12 cellular contexts compared by ENCODE assay signal in the genomic region with DNA sequence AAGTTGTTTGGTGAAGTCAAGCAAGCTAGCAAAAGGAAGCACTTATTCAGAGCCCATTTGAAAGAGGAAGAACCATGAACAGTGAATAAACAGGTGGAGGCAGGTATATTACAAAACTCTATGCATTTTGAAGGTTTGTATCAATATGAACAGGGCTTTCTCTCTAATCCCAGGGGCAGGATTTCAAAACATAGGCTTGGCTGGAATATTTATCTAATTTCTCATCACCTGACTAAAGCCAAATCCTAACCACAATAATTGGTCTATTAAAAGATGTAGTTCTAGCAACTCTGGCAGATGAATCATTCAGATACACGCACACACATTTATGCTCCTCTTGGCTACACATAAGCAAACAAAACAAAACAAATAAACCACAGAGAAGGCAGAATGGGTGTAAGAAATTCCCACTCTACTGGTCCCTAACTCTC.
DNase-seq lines count a peak whose midpoint lies in the region; ATAC-seq, FAIRE-seq and TF ChIP-seq lines count a peak whose summit lies in the region.
"Had no signal": no experiment of that assay in that cellular context is flagged by ENCODE, and none has a peak within 500 bp of the region (broad histone marks: within the 10 kb centered on the region; RNA-seq: fewer than 3 reads in every experiment).

No MANE protein-coding gene starts in this region.

- DNase-seq in H54 (ENCODE audit: insufficient read length, low spot score) = peak; percentile 31
- no peak for DNase-seq in RWPE2 (ENCODE audit: low spot score)
- DNase-seq in suprapubic skin (ENCODE audit: low spot score in 2 of 2) = no peak
- no peak for DNase-seq in adrenal gland
- DNase-seq in CD8-positive, alpha-beta memory T cell = no peak
- DNase-seq in progenitor cell of endocrine pancreas (ENCODE audit: low spot score, unreplicated experiment) = no peak
- DNase-seq: activated effector memory CD4-positive, alpha-beta T cell treated with Interleukin-2 at 50 U/mL for 16 hours; KG1; NK-92 treated with Interleukin-12 subunit alpha and Interleukin-12 subunit beta, amount 100 ng/mL, for 24 hours; retina had no signal

- no peaks in the 10 kb centered on the region for H3K36me3 ChIP-seq in RWPE2 (ENCODE audit: low read depth)
- H3K36me3 ChIP-seq in suprapubic skin = no peaks in the 10 kb centered on the region
- no peaks in the 10 kb centered on the region for H3K36me3 ChIP-seq in adrenal gland (replicated peaks in 1 of 2)
- H3K36me3 ChIP-seq in CD8-positive, alpha-beta memory T cell (ENCODE audit: insufficient read depth, low read length) = no peaks in the 10 kb centered on the region

- TF ChIP-seq POLR2A in H54 (IDR thresholded peaks at IDR 0.05; ENCODE audit: low read depth, low read length) (no peak), suprapubic skin (IDR thresholded peaks at IDR 0.05) (no peak), adrenal gland (IDR thresholded peaks at IDR 0.05) (no peak)

- FAIRE-seq in H54 (lab: Jason Lieb, UNC) = peak; percentile 92
- FAIRE-seq: endometrium had no signal

- WGBS in suprapubic skin = 21% methylated on average over 1 of the region's 1 CpG
- WGBS in adrenal gland, 4 donors = 70 to 89% (median 77%) methylated on average over 1 of the region's 1 CpG

- no peaks in the 10 kb centered on the region for H3K36me3 Mint-ChIP-seq in CD8-positive, alpha-beta memory T cell
- H3K36me3 Mint-ChIP-seq in progenitor cell of endocrine pancreas (ENCODE audit: insufficient read depth) = no peaks in the 10 kb centered on the region

- no peaks in the 10 kb centered on the region for H3K27me3 ChIP-seq in RWPE2 (ENCODE audit: insufficient read depth, poor library complexity, severe bottlenecking)
- H3K27me3 ChIP-seq in suprapubic skin = no peaks in the 10 kb centered on the region
- H3K27me3 ChIP-seq in adrenal gland = no peaks in the 10 kb centered on the region
- no peaks in the 10 kb centered on the region for H3K27me3 ChIP-seq in CD8-positive, alpha-beta memory T cell (ENCODE audit: insufficient read depth, low read length, poor library complexity, severe bottlenecking)

- H3K27ac Mint-ChIP-seq in CD8-positive, alpha-beta memory T cell = no peak overlapping the region
- no peak overlapping the region for H3K27ac Mint-ChIP-seq in progenitor cell of endocrine pancreas

- TF ChIP-seq EP300 in suprapubic skin (IDR thresholded peaks at IDR 0.05) = no peak

- H3K9me3 ChIP-seq in RWPE2 (ENCODE audit: severe bottlenecking) = no peaks in the 10 kb centered on the region
- no peaks in the 10 kb centered on the region for H3K9me3 ChIP-seq in suprapubic skin
- H3K9me3 ChIP-seq in adrenal gland (replicated peaks in 1 of 3) = no peaks in the 10 kb centered on the region
- H3K9me3 ChIP-seq in CD8-positive, alpha-beta memory T cell (ENCODE audit: low read length) = no peaks in the 10 kb centered on the region

- no peaks in the 10 kb centered on the region for H3K27me3 Mint-ChIP-seq in CD8-positive, alpha-beta memory T cell
- H3K27me3 Mint-ChIP-seq in progenitor cell of endocrine pancreas = no peaks in the 10 kb centered on the region

- intact Hi-C loops in adrenal gland (cut with DNase I) = no loop called here

- H3K9me3 Mint-ChIP-seq in CD8-positive, alpha-beta memory T cell = peaks cover 0 to 17% (median 7%) of the 10 kb centered on the region in 5 donors
- H3K9me3 Mint-ChIP-seq in progenitor cell of endocrine pancreas (ENCODE audit: low read depth) = peaks cover 3% of the 10 kb centered on the region

- peaks cover 32% of the 10 kb centered on the region for H3K4me1 ChIP-seq in RWPE2 (ENCODE audit: insufficient read depth, poor library complexity, severe bottlenecking)
- peaks cover 19% of the 10 kb centered on the region for H3K4me1 ChIP-seq in suprapubic skin
- no peaks in the 10 kb centered on the region for H3K4me1 ChIP-seq in adrenal gland (replicated peaks in 1 of 2)
- no peaks in the 10 kb centered on the region for H3K4me1 ChIP-seq in CD8-positive, alpha-beta memory T cell (ENCODE audit: insufficient read depth, low read length)

- no peak overlapping the region for H3K4me3 Mint-ChIP-seq in CD8-positive, alpha-beta memory T cell
- H3K4me3 Mint-ChIP-seq in progenitor cell of endocrine pancreas (ENCODE audit: low read depth) = no peak overlapping the region

- peak; percentile 91 for ATAC-seq in RWPE2 (ENCODE audit: low read depth)
- peak; percentile 94 for ATAC-seq in esophagus mucosa

- CTCF ChIA-PET in CD8-positive, alpha-beta memory T cell (lab: Charles Lee) = no interaction called here

- peak overlapping the region; percentile 98 for H3K27ac ChIP-seq in RWPE2 (ENCODE audit: poor library complexity, severe bottlenecking)
- H3K27ac ChIP-seq in suprapubic skin = peak overlapping the region; percentile 73
- no peak overlapping the region for H3K27ac ChIP-seq in adrenal gland
- no peak overlapping the region for H3K27ac ChIP-seq in CD8-positive, alpha-beta memory T cell (ENCODE audit: low read depth, low read length)

- H3K4me1 Mint-ChIP-seq in CD8-positive, alpha-beta memory T cell = no peaks in the 10 kb centered on the region
- peaks cover 1% of the 10 kb centered on the region for H3K4me1 Mint-ChIP-seq in progenitor cell of endocrine pancreas (ENCODE audit: low read depth)

- POLR2A ChIA-PET in CD8-positive, alpha-beta memory T cell (lab: Charles Lee) = no interaction called here

- TF ChIP-seq CTCF in RWPE2 (IDR thresholded peaks at IDR 0.05; ENCODE audit: poor library complexity, severe bottlenecking) (no peak), suprapubic skin (IDR thresholded peaks at IDR 0.05) (no peak), adrenal gland (IDR thresholded peaks at IDR 0.05) (no peak), progenitor cell of endocrine pancreas (IDR thresholded peaks at IDR 0.05; ENCODE audit: unreplicated experiment) (no peak)

- H3K4me3 ChIP-seq in RWPE2 (ENCODE audit: severe bottlenecking) (no peak overlapping the region), suprapubic skin (no peak overlapping the region), adrenal gland (no peak overlapping the region)
- H3K4me3 ChIP-seq in CD8-positive, alpha-beta memory T cell (ENCODE audit: low read length) = no peak overlapping the region

Comparison
In these comparisons a context has a peak if more than half of its experiments do, and no peak if none do; other contexts are left out.
1. H3K27ac ChIP-seq: peak in RWPE2 (single experiment) and suprapubic skin (single experiment); none in adrenal gland (0 of 5) and CD8-positive, alpha-beta memory T cell (single experiment).